Comparison of ENCODE assay signal across 15 cellular contexts in the genomic region with DNA sequence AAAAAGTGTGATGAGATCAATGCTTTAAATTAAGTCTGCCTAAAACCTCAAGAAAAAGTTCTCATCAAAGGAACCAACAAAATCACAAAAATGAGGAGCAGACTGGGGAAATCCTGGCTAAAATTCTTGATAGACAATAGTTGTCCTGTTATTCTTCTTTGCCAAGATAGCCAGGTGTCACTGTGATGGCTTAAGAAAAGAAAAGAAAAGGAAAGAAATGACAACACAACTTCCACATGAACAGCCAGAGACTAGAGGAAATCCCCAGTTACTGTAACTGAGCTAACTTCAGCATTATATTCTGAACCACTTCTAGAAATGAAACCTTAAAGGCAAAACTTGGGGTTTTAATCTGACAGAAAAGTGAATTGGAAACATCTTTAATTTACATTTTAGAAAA.
DNase-seq lines count a peak whose midpoint lies in the region; ATAC-seq and TF ChIP-seq lines count a peak whose summit lies in the region.
"Had no signal": no experiment of that assay in that cellular context is flagged by ENCODE, and none has a peak within 500 bp of the region (broad histone marks: within the 10 kb centered on the region; RNA-seq: fewer than 3 reads in every experiment).

No MANE protein-coding gene starts in this region.

- H3K36me3 ChIP-seq in transverse colon (no peaks in the 10 kb centered on the region), body of pancreas (replicated peaks in 1 of 2; ENCODE audit: insufficient read depth in 1 of 2, low read depth in 2 of 2) (no peaks in the 10 kb centered on the region)

- H3K4me1 ChIP-seq in transverse colon, result no peaks in the 10 kb centered on the region
- no peaks in the 10 kb centered on the region for H3K4me1 ChIP-seq in body of pancreas

- TF ChIP-seq CTCF in transverse colon (IDR thresholded peaks at IDR 0.05), result no peak
- TF ChIP-seq CTCF in body of pancreas (IDR thresholded peaks at IDR 0.05), result no peak

- TF ChIP-seq POLR2A in transverse colon (IDR thresholded peaks at IDR 0.05), result no peak
- TF ChIP-seq POLR2A in body of pancreas (IDR thresholded peaks at IDR 0.05), result no peak

- DNase-seq in OCI-M1 (lab: John Stamatoyannopoulos, UW) (peak; percentile 22), NOMO-1 (lab: John Stamatoyannopoulos, UW; ENCODE audit: unreplicated experiment in 2 of 2) (no peak), transverse colon (no peak), body of pancreas (no peak)
- DNase-seq in activated T-cell treated with anti-CD3 and anti-CD28 coated beads, Interleukin-2, amount 50 U/mL, for 48 hours, result no peak
- DNase-seq: activated T-cell treated with anti-CD3 and anti-CD28 coated beads for 4 hours; glutamatergic neuron; left ventricle myocardium superior; NCI-H226; stimulated activated CD8-positive, alpha-beta memory T cell treated with anti-CD3 and anti-CD28 coated beads, Interleukin-4, amount 100 ng/mL, for 48 hours had no signal

- ATAC-seq in GM18519 (IDR thresholded peaks at IDR 0.05; ENCODE audit: low FRiP score, unreplicated experiment) (peak; percentile 60), GM21423 (IDR thresholded peaks at IDR 0.05; ENCODE audit: unreplicated experiment) (peak; percentile 57), HG03045 (IDR thresholded peaks at IDR 0.05; ENCODE audit: unreplicated experiment) (peak; percentile 67), body of pancreas (no peak)
- ATAC-seq: left ventricle myocardium superior had no signal

- no peak overlapping the region for H3K27ac ChIP-seq in transverse colon
- no peak overlapping the region for H3K27ac ChIP-seq in body of pancreas
- H3K27ac ChIP-seq: C4-2B, RWPE1 had no signal

- in situ Hi-C loops in transverse colon (cut with MboI; ENCODE audit: low pct_ligation_motif_present in 1 of 4, low pct_unique_long_range_greater_than_20kb in 1 of 4, low sequenced_read_pairs in 3 of 4), result no loop called here

- intact Hi-C loops in transverse colon (cut with DNase I; ENCODE audit: low total_unique reads), result no loop called here
- intact Hi-C loops in body of pancreas (cut with DNase I), result no loop called here

- no peak for TF ChIP-seq EP300 in transverse colon (IDR thresholded peaks at IDR 0.05; ENCODE audit: low read depth)

- H3K9me3 ChIP-seq in transverse colon (no peaks in the 10 kb centered on the region), body of pancreas (no peaks in the 10 kb centered on the region)

- H3K27me3 ChIP-seq in transverse colon (no peaks in the 10 kb centered on the region), body of pancreas (no peaks in the 10 kb centered on the region)

- H3K4me3 ChIP-seq in transverse colon (no peak overlapping the region), body of pancreas (no peak overlapping the region)
